ENCODE assay signal across 1 cellular context in the genomic region with DNA sequence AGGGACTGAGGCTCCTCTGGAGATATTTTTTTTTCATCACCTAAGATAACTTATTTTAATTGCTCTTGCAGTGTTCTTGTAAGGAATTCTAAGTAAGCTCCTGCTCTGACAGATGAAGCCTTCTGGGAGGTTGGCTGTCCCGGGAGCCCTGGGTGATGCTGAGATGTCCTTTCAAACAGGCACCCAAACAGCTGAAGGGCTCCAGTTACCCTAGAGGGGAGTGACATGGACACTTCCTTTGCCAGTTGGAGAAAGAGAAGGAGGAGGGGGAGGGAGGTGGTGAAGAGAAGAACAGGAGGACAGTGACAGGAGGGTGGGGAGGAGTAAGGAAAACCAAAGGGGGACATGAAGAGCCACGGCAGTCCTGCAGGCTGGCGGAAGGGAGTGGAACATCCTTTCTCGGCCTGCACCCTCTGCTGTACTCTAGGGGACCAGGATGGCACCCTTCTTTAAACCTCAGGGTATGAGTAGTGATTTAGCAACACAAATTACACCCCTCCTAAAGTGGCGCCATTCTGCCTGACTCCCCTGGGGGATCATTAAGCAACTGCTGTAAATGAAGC.
TF ChIP-seq lines count a peak whose summit lies in the region.

No MANE protein-coding gene starts in this region.

TF ChIP-seq in H1, 55 proteins besides CTCF, POLR2A, EP300 and RAD21:
- TF ChIP-seq CHD1 (IDR thresholded peaks at IDR 0.05; ENCODE audit: low read depth, low read length) = no peak
- TF ChIP-seq, protein P1, sequence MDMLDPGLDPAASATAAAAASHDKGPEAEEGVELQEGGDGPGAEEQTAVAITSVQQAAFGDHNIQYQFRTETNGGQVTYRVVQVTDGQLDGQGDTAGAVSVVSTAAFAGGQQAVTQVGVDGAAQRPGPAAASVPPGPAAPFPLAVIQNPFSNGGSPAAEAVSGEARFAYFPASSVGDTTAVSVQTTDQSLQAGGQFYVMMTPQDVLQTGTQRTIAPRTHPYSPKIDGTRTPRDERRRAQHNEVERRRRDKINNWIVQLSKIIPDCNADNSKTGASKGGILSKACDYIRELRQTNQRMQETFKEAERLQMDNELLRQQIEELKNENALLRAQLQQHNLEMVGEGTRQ (IDR thresholded peaks at IDR 0.05; ENCODE audit: low read length) = no peak
